In the genomic region with DNA sequence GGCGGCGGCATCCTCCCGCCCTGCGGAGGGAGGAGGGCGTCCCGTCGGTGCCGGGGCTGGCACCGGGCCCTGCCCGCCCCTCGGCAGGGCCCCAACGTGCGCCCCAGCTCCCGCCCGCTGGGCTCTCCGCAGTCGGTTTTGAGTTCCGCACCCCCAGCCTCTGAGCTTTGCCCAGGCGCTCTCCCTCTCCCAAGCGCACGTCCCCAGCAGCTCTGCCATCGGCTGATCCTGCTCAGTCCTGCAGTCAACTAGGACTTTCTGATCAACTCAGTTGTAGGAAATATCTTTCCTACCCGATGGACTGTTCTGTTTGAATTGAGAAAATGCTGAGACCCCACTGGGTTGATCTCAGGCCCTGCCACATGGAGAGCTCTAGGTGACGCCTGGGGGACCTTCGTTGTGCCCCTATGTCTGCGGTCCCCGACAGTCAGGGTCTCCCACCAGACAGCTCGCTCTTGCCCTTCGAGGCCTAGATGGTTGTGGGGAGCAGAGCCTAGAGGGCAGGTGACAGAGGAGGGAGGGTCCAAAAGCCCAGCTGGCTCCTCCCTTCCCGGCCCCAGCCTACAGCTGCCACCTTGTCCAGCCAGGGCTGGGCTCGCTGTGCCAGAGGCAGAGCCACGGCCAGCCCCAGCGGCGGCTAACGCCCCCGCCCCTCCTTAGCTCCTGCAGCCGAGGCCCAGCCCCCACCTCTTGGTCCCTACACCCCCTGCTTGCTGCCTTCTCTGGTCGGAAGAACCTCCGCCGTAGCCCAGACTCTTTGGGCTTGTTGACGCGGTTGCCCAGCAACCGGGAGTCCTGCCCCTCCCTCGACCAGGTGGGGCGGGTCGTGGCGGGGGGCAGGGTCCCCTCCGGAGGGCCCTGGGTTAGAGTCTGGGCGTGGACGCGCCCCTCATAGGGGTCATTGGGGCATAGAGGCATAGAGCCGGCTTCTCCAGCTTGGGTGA, we compare ENCODE assay signal across 9 cellular contexts. TPM values are rescaled to one million over a fixed set of nuclear protein-coding genes. Genes with fewer than 3 reads are reported as not detected.
DNase-seq lines count a peak whose midpoint lies in the region; ATAC-seq and TF ChIP-seq lines count a peak whose summit lies in the region.
"Had no signal": no experiment of that assay in that cellular context is flagged by ENCODE, and none has a peak within 500 bp of the region (broad histone marks: within the 10 kb centered on the region; RNA-seq: fewer than 3 reads in every experiment).

A gene with protein sequence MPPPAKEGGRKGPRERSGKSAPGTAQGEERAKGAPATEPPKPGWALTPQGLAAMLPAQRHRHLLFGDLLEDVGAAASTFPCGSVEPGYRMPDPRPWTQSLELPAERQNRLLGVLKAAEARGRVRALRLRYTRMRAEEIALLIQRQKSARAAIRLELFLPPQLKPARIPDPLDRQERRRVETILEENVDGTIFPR (minus strand): TSS at position 190 of the 944 bp plus-strand sequence. CDS start 179 bp downstream, at position 11.

- H3K36me3 Mint-ChIP-seq in activated naive CD4-positive, alpha-beta T cell treated with anti-CD3 and anti-CD28 coated beads, Interleukin-2, amount 10 ng/mL, durations not matched to agents 7 days and 5 days = peaks cover 1% of the 10 kb centered on the region
- no peaks in the 10 kb centered on the region for H3K36me3 Mint-ChIP-seq in activated naive CD8-positive, alpha-beta T cell
- H3K36me3 Mint-ChIP-seq in type B pancreatic cell = no peaks in the 10 kb centered on the region

- peaks cover 59% of the 10 kb centered on the region for H3K27me3 ChIP-seq in kidney epithelial cell (ENCODE audit: control insufficient read depth, insufficient read depth, low read length)

- ATAC-seq in GM18517 (IDR thresholded peaks at IDR 0.05; ENCODE audit: unreplicated experiment) = no peak

- peak within 1 kb of the TSS; percentile 30 for H3K4me3 ChIP-seq in kidney epithelial cell (ENCODE audit: low read depth, low read length)

- H3K36me3 ChIP-seq in kidney epithelial cell (ENCODE audit: control insufficient read depth, insufficient read depth, low read length) = no peaks in the 10 kb centered on the region

- TF ChIP-seq CTCF in kidney epithelial cell (IDR thresholded peaks at IDR 0.05; ENCODE audit: insufficient read depth, low read length, poor library complexity, severe bottlenecking) = no peak
- TF ChIP-seq CTCF in type B pancreatic cell (conservative IDR thresholded peaks at IDR 0.05) = no peak

- peaks cover 12% of the 10 kb centered on the region for H3K9me3 Mint-ChIP-seq in activated naive CD4-positive, alpha-beta T cell treated with anti-CD3 and anti-CD28 coated beads, Interleukin-2, amount 10 ng/mL, durations not matched to agents 7 days and 5 days
- H3K9me3 Mint-ChIP-seq in activated naive CD8-positive, alpha-beta T cell (ENCODE audit: low read depth) = no peaks in the 10 kb centered on the region
- no peaks in the 10 kb centered on the region for H3K9me3 Mint-ChIP-seq in type B pancreatic cell

- peak within 1 kb of the TSS; percentile 76 for H3K4me3 Mint-ChIP-seq in activated naive CD4-positive, alpha-beta T cell treated with anti-CD3 and anti-CD28 coated beads, Interleukin-2, amount 10 ng/mL, durations not matched to agents 7 days and 5 days
- peak within 1 kb of the TSS; percentile 91 for H3K4me3 Mint-ChIP-seq in activated naive CD8-positive, alpha-beta T cell
- H3K4me3 Mint-ChIP-seq in type B pancreatic cell = peak within 1 kb of the TSS; percentile 92

- no peak for DNase-seq in activated naive CD4-positive, alpha-beta T cell treated with anti-CD3 and anti-CD28 coated beads, Interleukin-2, amount 10 ng/mL, durations not matched to agents 7 days and 5 days
- no peak for DNase-seq in activated naive CD4-positive, alpha-beta T cell treated with anti-CD3 and anti-CD28 coated beads, Interleukin-2, amount 50 U/mL, for 16 hours
- DNase-seq in kidney epithelial cell (ENCODE audit: low read depth) (no peak), type B pancreatic cell (ENCODE audit: extremely low spot score, unreplicated experiment) (no peak), D341Med (ENCODE audit: low spot score) (no peak), HuH-7.5 (ENCODE audit: low spot score) (no peak)

- CTCF ChIA-PET in activated naive CD4-positive, alpha-beta T cell treated with anti-CD3 and anti-CD28 coated beads, Interleukin-2, amount 10 ng/mL, durations not matched to agents 7 days and 5 days (lab: Charles Lee) = interaction anchor here (0.7 to 5.7 kb wide), 6 partner anchors 15 to 335 kb away, joined by 3 to 75 read pairs (median 4); no protein-coding TSS in a partner anchor

- H3K4me1 Mint-ChIP-seq in activated naive CD4-positive, alpha-beta T cell treated with anti-CD3 and anti-CD28 coated beads, Interleukin-2, amount 10 ng/mL, durations not matched to agents 7 days and 5 days = peaks cover 35% of the 10 kb centered on the region
- H3K4me1 Mint-ChIP-seq in activated naive CD8-positive, alpha-beta T cell (ENCODE audit: low read depth) = peaks cover 23% of the 10 kb centered on the region
- H3K4me1 Mint-ChIP-seq in type B pancreatic cell (ENCODE audit: unreplicated experiment) = peaks cover 18% of the 10 kb centered on the region

- H3K27me3 Mint-ChIP-seq in activated naive CD4-positive, alpha-beta T cell treated with anti-CD3 and anti-CD28 coated beads, Interleukin-2, amount 10 ng/mL, durations not matched to agents 7 days and 5 days = peaks cover 81% of the 10 kb centered on the region
- no peaks in the 10 kb centered on the region for H3K27me3 Mint-ChIP-seq in activated naive CD8-positive, alpha-beta T cell
- peaks cover 68% of the 10 kb centered on the region for H3K27me3 Mint-ChIP-seq in type B pancreatic cell

- H3K27ac Mint-ChIP-seq in activated naive CD4-positive, alpha-beta T cell treated with anti-CD3 and anti-CD28 coated beads, Interleukin-2, amount 10 ng/mL, durations not matched to agents 7 days and 5 days = peak within 1 kb of the TSS; percentile 37
- peak within 1 kb of the TSS; percentile 70 for H3K27ac Mint-ChIP-seq in activated naive CD8-positive, alpha-beta T cell
- no peak within 1 kb of the TSS for H3K27ac Mint-ChIP-seq in type B pancreatic cell

RNA-seq across cellular contexts. Expression of the gene that starts here (rescaled TPM):
- total RNA-seq in kidney epithelial cell (not detected in 2 replicates), type B pancreatic cell (ENCODE audit: low replicate concordance) (not detected in 2 replicates)
- total RNA-seq: T-helper 1 cell treated with Interleukin-12 subunit alpha and Interleukin-12 subunit beta and Interleukin-4 antibody, amounts not matched to agents 30 ng/mL and 1 ng/mL, for 36 hours had no signal
